ENCODE assay signal across 7 cellular contexts in the genomic region with DNA sequence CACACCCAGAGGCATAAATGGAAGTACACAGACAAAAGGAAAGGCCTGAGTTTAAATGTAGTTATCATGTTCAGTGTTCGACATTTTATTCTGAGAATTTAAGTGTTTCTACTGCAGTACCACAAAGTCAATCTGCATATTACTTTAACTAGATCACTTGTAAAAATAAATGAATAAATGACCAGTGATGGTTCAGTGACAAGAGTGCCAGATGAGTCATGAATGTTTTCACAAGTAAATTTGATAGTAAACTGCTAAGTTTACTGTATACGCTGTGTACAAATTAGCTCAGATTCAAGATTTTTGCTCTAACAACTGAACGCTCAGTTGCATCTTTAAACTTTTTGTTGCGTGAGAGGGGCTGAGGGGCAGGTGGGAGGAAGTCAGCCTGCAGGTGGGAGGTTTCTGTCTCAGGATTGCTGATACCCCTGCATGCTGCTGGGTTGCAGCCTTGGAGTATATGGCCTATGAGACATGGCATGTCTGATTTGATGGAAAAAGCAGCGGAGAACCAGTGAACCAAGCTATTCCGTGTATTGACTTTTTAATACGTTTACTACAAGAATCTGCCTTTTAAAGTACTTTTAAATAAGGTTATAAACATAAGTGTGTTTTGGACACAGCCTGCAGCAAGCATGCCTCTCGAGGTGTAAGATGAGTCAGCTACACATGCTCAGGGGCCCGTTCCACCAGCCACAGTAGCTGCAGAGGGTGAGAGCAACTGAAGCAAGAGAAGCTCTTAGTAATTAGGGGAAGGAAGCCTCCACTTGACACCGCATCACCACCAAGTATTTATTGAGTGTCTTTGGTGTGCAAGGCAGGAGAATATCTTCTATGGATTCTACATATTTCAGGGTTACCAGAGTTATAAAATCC.
DNase-seq lines count a peak whose midpoint lies in the region; ATAC-seq and TF ChIP-seq lines count a peak whose summit lies in the region.

No MANE protein-coding gene starts in this region.

- H3K4me1 ChIP-seq in prostate gland (replicated peaks): peaks cover 35% of the 10 kb centered on the region
- H3K4me1 ChIP-seq in tibial nerve: peaks cover 0 to 10% (median 4%) of the 10 kb centered on the region in 4 donors

- no peak overlapping the region for H3K4me3 Mint-ChIP-seq in nephron progenitor cell

- TF ChIP-seq CTCF in nephron progenitor cell (IDR thresholded peaks at IDR 0.05) (no peak), prostate gland (IDR thresholded peaks at IDR 0.05) (no peak), tibial nerve (IDR thresholded peaks at IDR 0.05) (no peak)

- WGBS in prostate gland: 71% methylated on average over 10 of the region's 10 CpGs
- WGBS in tibial nerve, 2 donors: 87 to 88% methylated on average over 10 of the region's 10 CpGs

- H3K36me3 Mint-ChIP-seq in nephron progenitor cell (ENCODE audit: low read depth): no peaks in the 10 kb centered on the region

- no peaks in the 10 kb centered on the region for H3K9me3 Mint-ChIP-seq in nephron progenitor cell

- peaks cover 61% of the 10 kb centered on the region for H3K4me1 Mint-ChIP-seq in nephron progenitor cell

- DNase-seq in nephron progenitor cell (peak; percentile 21), SKM-1 (lab: John Stamatoyannopoulos, UW; ENCODE audit: unreplicated experiment) (no peak), prostate gland (ENCODE audit: low spot score) (no peak), tibial nerve (ENCODE audit: low spot score in 2 of 2) (no peak)

- no peak for TF ChIP-seq EP300 in tibial nerve (IDR thresholded peaks at IDR 0.05)

- no peaks in the 10 kb centered on the region for H3K36me3 ChIP-seq in prostate gland
- H3K36me3 ChIP-seq in tibial nerve: no peaks in the 10 kb centered on the region

- intact Hi-C loops in prostate gland (cut with DNase I): no loop called here

- peak overlapping the region in 1 of 2 donors; percentile 89 for H3K27ac ChIP-seq in prostate gland
- H3K27ac ChIP-seq in tibial nerve: no peak overlapping the region

- H3K9me3 ChIP-seq in prostate gland (no peaks in the 10 kb centered on the region), tibial nerve (no peaks in the 10 kb centered on the region)

- ATAC-seq in GM19043 (IDR thresholded peaks at IDR 0.05; ENCODE audit: low read depth, unreplicated experiment) (peak; percentile 91), HG02981 (IDR thresholded peaks at IDR 0.05; ENCODE audit: unreplicated experiment) (peak; percentile 78), SK-N-SH treated with all-trans-retinoic acid at 6 μM for 48 hours (peak; percentile 54)

- TF ChIP-seq POLR2A in prostate gland (IDR thresholded peaks at IDR 0.05) (no peak), tibial nerve (IDR thresholded peaks at IDR 0.05) (no peak)

- H3K27ac Mint-ChIP-seq in nephron progenitor cell: peak overlapping the region; percentile 82

- H3K27me3 ChIP-seq in prostate gland (replicated peaks; ENCODE audit: insufficient read depth) (no peaks in the 10 kb centered on the region), tibial nerve (no peaks in the 10 kb centered on the region)

- H3K4me3 ChIP-seq in prostate gland (no peak overlapping the region), tibial nerve (no peak overlapping the region)

- no peaks in the 10 kb centered on the region for H3K27me3 Mint-ChIP-seq in nephron progenitor cell (ENCODE audit: low read depth, poor library complexity)

TF ChIP-seq in SK-N-SH treated with all-trans-retinoic acid at 6 μM for 48 hours, 23 proteins besides CTCF, POLR2A, EP300 and RAD21:
- TF ChIP-seq, protein P1, sequence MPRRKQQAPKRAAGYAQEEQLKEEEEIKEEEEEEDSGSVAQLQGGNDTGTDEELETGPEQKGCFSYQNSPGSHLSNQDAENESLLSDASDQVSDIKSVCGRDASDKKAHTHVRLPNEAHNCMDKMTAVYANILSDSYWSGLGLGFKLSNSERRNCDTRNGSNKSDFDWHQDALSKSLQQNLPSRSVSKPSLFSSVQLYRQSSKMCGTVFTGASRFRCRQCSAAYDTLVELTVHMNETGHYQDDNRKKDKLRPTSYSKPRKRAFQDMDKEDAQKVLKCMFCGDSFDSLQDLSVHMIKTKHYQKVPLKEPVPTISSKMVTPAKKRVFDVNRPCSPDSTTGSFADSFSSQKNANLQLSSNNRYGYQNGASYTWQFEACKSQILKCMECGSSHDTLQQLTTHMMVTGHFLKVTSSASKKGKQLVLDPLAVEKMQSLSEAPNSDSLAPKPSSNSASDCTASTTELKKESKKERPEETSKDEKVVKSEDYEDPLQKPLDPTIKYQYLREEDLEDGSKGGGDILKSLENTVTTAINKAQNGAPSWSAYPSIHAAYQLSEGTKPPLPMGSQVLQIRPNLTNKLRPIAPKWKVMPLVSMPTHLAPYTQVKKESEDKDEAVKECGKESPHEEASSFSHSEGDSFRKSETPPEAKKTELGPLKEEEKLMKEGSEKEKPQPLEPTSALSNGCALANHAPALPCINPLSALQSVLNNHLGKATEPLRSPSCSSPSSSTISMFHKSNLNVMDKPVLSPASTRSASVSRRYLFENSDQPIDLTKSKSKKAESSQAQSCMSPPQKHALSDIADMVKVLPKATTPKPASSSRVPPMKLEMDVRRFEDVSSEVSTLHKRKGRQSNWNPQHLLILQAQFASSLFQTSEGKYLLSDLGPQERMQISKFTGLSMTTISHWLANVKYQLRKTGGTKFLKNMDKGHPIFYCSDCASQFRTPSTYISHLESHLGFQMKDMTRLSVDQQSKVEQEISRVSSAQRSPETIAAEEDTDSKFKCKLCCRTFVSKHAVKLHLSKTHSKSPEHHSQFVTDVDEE (CRISPR knock-in tag; IDR thresholded peaks at IDR 0.05): no peak
- TF ChIP-seq, protein P2, sequence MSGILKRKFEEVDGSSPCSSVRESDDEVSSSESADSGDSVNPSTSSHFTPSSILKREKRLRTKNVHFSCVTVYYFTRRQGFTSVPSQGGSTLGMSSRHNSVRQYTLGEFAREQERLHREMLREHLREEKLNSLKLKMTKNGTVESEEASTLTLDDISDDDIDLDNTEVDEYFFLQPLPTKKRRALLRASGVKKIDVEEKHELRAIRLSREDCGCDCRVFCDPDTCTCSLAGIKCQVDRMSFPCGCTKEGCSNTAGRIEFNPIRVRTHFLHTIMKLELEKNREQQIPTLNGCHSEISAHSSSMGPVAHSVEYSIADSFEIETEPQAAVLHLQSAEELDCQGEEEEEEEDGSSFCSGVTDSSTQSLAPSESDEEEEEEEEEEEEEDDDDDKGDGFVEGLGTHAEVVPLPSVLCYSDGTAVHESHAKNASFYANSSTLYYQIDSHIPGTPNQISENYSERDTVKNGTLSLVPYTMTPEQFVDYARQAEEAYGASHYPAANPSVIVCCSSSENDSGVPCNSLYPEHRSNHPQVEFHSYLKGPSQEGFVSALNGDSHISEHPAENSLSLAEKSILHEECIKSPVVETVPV (CRISPR knock-in tag; IDR thresholded peaks at IDR 0.05): no peak
- TF ChIP-seq, protein P3, sequence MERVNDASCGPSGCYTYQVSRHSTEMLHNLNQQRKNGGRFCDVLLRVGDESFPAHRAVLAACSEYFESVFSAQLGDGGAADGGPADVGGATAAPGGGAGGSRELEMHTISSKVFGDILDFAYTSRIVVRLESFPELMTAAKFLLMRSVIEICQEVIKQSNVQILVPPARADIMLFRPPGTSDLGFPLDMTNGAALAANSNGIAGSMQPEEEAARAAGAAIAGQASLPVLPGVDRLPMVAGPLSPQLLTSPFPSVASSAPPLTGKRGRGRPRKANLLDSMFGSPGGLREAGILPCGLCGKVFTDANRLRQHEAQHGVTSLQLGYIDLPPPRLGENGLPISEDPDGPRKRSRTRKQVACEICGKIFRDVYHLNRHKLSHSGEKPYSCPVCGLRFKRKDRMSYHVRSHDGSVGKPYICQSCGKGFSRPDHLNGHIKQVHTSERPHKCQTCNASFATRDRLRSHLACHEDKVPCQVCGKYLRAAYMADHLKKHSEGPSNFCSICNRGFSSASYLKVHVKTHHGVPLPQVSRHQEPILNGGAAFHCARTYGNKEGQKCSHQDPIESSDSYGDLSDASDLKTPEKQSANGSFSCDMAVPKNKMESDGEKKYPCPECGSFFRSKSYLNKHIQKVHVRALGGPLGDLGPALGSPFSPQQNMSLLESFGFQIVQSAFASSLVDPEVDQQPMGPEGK (CRISPR knock-in tag; IDR thresholded peaks at IDR 0.05; ENCODE audit: borderline replicate concordance): no peak
- TF ChIP-seq ISL1 (CRISPR knock-in tag; IDR thresholded peaks at IDR 0.05): no peak
- TF ChIP-seq ZNF565 (CRISPR knock-in tag; conservative IDR thresholded peaks at IDR 0.05; ENCODE audit: low read depth): no peak
- no peak for TF ChIP-seq ZFP30 (CRISPR knock-in tag; IDR thresholded peaks at IDR 0.05)
- TF ChIP-seq ESRRG (CRISPR knock-in tag; IDR thresholded peaks at IDR 0.05): no peak
- TF ChIP-seq ZC3H10 (CRISPR knock-in tag; IDR thresholded peaks at IDR 0.05): no peak
- TF ChIP-seq RARB (CRISPR knock-in tag; IDR thresholded peaks at IDR 0.05): no peak
- TF ChIP-seq, protein P4, sequence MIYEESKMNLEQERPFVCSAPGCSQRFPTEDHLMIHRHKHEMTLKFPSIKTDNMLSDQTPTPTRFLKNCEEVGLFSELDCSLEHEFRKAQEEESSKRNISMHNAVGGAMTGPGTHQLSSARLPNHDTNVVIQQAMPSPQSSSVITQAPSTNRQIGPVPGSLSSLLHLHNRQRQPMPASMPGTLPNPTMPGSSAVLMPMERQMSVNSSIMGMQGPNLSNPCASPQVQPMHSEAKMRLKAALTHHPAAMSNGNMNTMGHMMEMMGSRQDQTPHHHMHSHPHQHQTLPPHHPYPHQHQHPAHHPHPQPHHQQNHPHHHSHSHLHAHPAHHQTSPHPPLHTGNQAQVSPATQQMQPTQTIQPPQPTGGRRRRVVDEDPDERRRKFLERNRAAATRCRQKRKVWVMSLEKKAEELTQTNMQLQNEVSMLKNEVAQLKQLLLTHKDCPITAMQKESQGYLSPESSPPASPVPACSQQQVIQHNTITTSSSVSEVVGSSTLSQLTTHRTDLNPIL (CRISPR knock-in tag; IDR thresholded peaks at IDR 0.05; ENCODE audit: low read depth): no peak
- no peak for TF ChIP-seq TOX (CRISPR knock-in tag; IDR thresholded peaks at IDR 0.05; ENCODE audit: borderline replicate concordance)
- no peak for TF ChIP-seq ZNF8 (CRISPR knock-in tag; IDR thresholded peaks at IDR 0.05)
